Comparison of ENCODE assay signal across 8 cellular contexts in the genomic region with DNA sequence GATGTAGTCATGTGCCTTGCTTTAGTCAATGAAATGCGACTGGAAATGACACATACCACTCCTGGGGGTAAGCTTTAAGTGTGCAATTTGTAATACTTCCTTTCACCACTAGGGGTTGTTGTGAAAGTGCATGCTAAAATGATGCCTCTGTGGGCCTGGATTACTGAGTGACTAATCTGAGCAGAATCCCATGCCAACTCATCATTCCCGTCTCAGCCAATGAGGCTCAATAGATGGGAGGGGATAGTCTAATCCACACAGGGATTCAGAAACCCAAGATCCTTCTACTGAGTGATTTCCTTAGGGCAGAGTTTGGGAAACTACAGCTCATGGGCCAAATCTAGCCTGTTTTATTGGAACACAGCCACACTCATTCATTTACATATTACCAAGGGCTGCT. TPM values are rescaled to one million over a fixed set of nuclear protein-coding genes. Genes with fewer than 3 reads are reported as not detected.
DNase-seq lines count a peak whose midpoint lies in the region; ATAC-seq and TF ChIP-seq lines count a peak whose summit lies in the region.

No MANE protein-coding gene starts in this region.

- ATAC-seq in left lobe of liver (no peak), left cardiac atrium (no peak)

- no peak overlapping the region for H2BK15ac ChIP-seq in neuronal stem cell (ENCODE audit: low read length)

- H3K27ac ChIP-seq in neuronal stem cell (replicated peaks; ENCODE audit: low read length), result no peak overlapping the region

- no peak for TF ChIP-seq POLR2A in NB4 (IDR thresholded peaks at IDR 0.05; ENCODE audit: extremely low read depth, insufficient read length)

- H3K14ac ChIP-seq in neuronal stem cell (ENCODE audit: low read length), result no peak overlapping the region

- no peaks in the 10 kb centered on the region for H3K79me1 ChIP-seq in neuronal stem cell (ENCODE audit: low read depth, low read length)

- H4K8ac ChIP-seq in neuronal stem cell (ENCODE audit: low read depth, low read length), result no peak overlapping the region

- H3K36me3 ChIP-seq in HAP-1 (replicated peaks) (no peaks in the 10 kb centered on the region), neuronal stem cell (replicated peaks in 1 of 2; ENCODE audit: control insufficient read depth in 2 of 2, insufficient read depth in 2 of 2, low read length in 2 of 2) (no peaks in the 10 kb centered on the region)

- H2BK12ac ChIP-seq in neuronal stem cell (ENCODE audit: low read length), result no peak overlapping the region

- DNase-seq in SIG-M5 treated with dmso at 0.1 percent for 504 hours (lab: John Stamatoyannopoulos, UW; ENCODE audit: unreplicated experiment) (peak; percentile 26), SIG-M5 (lab: John Stamatoyannopoulos, UW) (no peak), HAP-1 (ENCODE audit: low spot score in 2 of 2) (peak; percentile 28 to 48), NB4 (ENCODE audit: low read depth) (peak; percentile 49), choroid plexus epithelial cell (ENCODE audit: low read depth) (peak; percentile 44), neuronal stem cell (ENCODE audit: low spot score) (peak; percentile 9), left lobe of liver (ENCODE audit: low spot score) (no peak), left cardiac atrium (no peak)

- no peak overlapping the region for H3K4me2 ChIP-seq in neuronal stem cell (ENCODE audit: insufficient read depth, low read length, poor library complexity, severe bottlenecking)

- H2BK120ac ChIP-seq in neuronal stem cell (ENCODE audit: low read depth, low read length), result no peak overlapping the region

- H3K9ac ChIP-seq in neuronal stem cell (ENCODE audit: low read depth, low read length, poor library complexity), result no peak overlapping the region

- intact Hi-C loops in left cardiac atrium (cut with DNase I), result no loop called here

- H2AK5ac ChIP-seq in neuronal stem cell (ENCODE audit: low read depth, low read length), result no peak overlapping the region

- TF ChIP-seq CTCF in NB4 (IDR thresholded peaks at IDR 0.05; ENCODE audit: low read depth, low read length) (peak; percentile 64), choroid plexus epithelial cell (conservative IDR thresholded peaks at IDR 0.05; ENCODE audit: low read depth, low read length) (peak; percentile 54)

- no peak overlapping the region for H4K91ac ChIP-seq in neuronal stem cell (ENCODE audit: low read depth, low read length, poor library complexity)

- H3K4me3 ChIP-seq in HAP-1, result no peak overlapping the region
- H3K4me3 ChIP-seq in NB4 (ENCODE audit: low read depth, low read length), result no peak overlapping the region
- no peak overlapping the region for H3K4me3 ChIP-seq in choroid plexus epithelial cell (ENCODE audit: low read depth, low read length)
- H3K4me3 ChIP-seq in neuronal stem cell (ENCODE audit: low read length in 2 of 2), result no peak overlapping the region

- H3K4me1 ChIP-seq in HAP-1 (no peaks in the 10 kb centered on the region), neuronal stem cell (ENCODE audit: control insufficient read depth in 2 of 2, insufficient read depth in 1 of 2, low read depth in 1 of 2, low read length in 2 of 2) (peaks cover 3 to 6% of the 10 kb centered on the region in 2 donors)

- no peak overlapping the region for H3K23ac ChIP-seq in neuronal stem cell (ENCODE audit: low read depth, low read length, poor library complexity)

- in situ Hi-C loops in HAP-1 (cut with MboI; ENCODE audit: low sequenced_read_pairs), result no loop called here

- no peaks in the 10 kb centered on the region for H3K27me3 ChIP-seq in HAP-1 (ENCODE audit: low read depth)
- no peaks in the 10 kb centered on the region for H3K27me3 ChIP-seq in neuronal stem cell (ENCODE audit: control insufficient read depth in 3 of 3, insufficient read depth in 3 of 3, low read depth in 1 of 3, low read length in 3 of 3)

- no peak overlapping the region for H3K18ac ChIP-seq in neuronal stem cell (ENCODE audit: low read length)

- no CpG with 5 or more reads among the region's 2 CpGs for WGBS in neuronal stem cell (ENCODE audit: extremely low coverage in 2 of 2, insufficient read length in 2 of 2, insufficient replicate concordance in 1 of 2), 2 donors

- H2AFZ ChIP-seq in neuronal stem cell (ENCODE audit: low read length), result no peak overlapping the region

- H2BK5ac ChIP-seq in neuronal stem cell (ENCODE audit: low read length), result no peak overlapping the region

- H3K9me3 ChIP-seq in HAP-1, result no peaks in the 10 kb centered on the region
- no peaks in the 10 kb centered on the region for H3K9me3 ChIP-seq in neuronal stem cell (replicated peaks in 1 of 2; ENCODE audit: control insufficient read depth in 2 of 2, insufficient read depth in 1 of 2, low read depth in 1 of 2, low read length in 2 of 2)

- H3K4ac ChIP-seq in neuronal stem cell (ENCODE audit: low read length), result no peak overlapping the region

RNA-seq across cellular contexts. Expression of a gene that starts 54.0 kb away (rescaled TPM):
- 0.03 TPM for polyA plus RNA-seq in neuronal stem cell (2013, experiment 1 of 2)
- 0.04 TPM for polyA plus RNA-seq in neuronal stem cell (2013, experiment 2 of 2)
- total RNA-seq in left lobe of liver, result 0.15 TPM
- total RNA-seq in left cardiac atrium, result not detected

Comparison
In these comparisons a context has a peak if more than half of its experiments do, and no peak if none do; other contexts are left out.
1. DNase-seq: peak in SIG-M5 treated with dmso at 0.1 percent for 504 hours (single experiment), HAP-1 (2 of 2), NB4 (single experiment), choroid plexus epithelial cell (single experiment) and neuronal stem cell (single experiment); none in SIG-M5 (single experiment), left lobe of liver (single experiment) and left cardiac atrium (single experiment).